ENCODE assay signal across 23 cellular contexts in the genomic region with DNA sequence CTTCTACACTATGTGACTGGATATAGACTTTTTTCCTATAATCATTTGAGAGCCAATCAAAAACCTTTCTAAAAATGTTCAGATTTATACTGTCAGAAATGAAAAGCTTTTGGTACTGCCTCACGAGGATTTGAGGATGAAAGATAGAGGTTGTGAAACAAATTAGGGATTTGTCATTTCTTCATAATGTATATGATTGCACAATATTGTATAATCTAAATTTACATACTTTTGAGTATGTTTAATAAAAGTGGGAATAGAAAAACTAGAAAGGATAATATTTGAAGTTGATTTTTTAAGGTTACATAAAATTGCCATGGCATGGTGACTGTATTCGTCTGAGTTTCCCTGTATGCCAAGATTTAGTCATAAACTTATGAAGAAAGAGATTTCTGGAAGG. TPM values are rescaled to one million over a fixed set of nuclear protein-coding genes. Genes with fewer than 3 reads are reported as not detected.
DNase-seq lines count a peak whose midpoint lies in the region; ATAC-seq, FAIRE-seq and TF ChIP-seq lines count a peak whose summit lies in the region.
"Had no signal": no experiment of that assay in that cellular context is flagged by ENCODE, and none has a peak within 500 bp of the region (broad histone marks: within the 10 kb centered on the region; RNA-seq: fewer than 3 reads in every experiment).

No MANE protein-coding gene starts in this region.

- no peak for TF ChIP-seq EP300 in K562 (IDR thresholded peaks at IDR 0.05; ENCODE audit: low read length)

- no peaks in the 10 kb centered on the region for H3K4me1 ChIP-seq in GM23248 (ENCODE audit: insufficient read depth)
- no peaks in the 10 kb centered on the region for H3K4me1 ChIP-seq in K562 (replicated peaks in 1 of 2; ENCODE audit: control insufficient read depth in 2 of 2, insufficient read depth in 2 of 2, low read length in 2 of 2)
- H3K4me1 ChIP-seq: A549, BE2C, Caco-2 had no signal

- H3K4me3 ChIP-seq in GM23248, result no peak overlapping the region
- H3K4me3 ChIP-seq in K562, result no peak overlapping the region
- H3K4me3 ChIP-seq: A549; BLaER1 treated with 17β-estradiol and CSF1 and Interleukin-3, amounts not matched to agents 10 nM and 100 nM; GM12878; GM23338 had no signal

- H3K9me3 ChIP-seq in GM23248 (ENCODE audit: low read depth) (no peaks in the 10 kb centered on the region), K562 (replicated peaks; ENCODE audit: control insufficient read depth, insufficient read depth, low read depth, low read length) (no peaks in the 10 kb centered on the region; the same call in 1 of the 2 replicates)
- H3K9me3 ChIP-seq: A549, BE2C, Caco-2 had no signal

- in situ Hi-C loops in GM23248 (cut with MboI) (no loop called here), K562 (cut with MboI) (no loop called here)

- H4K20me1 ChIP-seq in GM23248 (ENCODE audit: insufficient read depth) (no peaks in the 10 kb centered on the region), K562 (replicated peaks; ENCODE audit: control insufficient read depth, insufficient read depth, low read length) (no peaks in the 10 kb centered on the region)
- H4K20me1 ChIP-seq: BLaER1 treated with 17β-estradiol and CSF1 and Interleukin-3, amounts not matched to agents 10 nM and 100 nM had no signal

- CTCF ChIA-PET in K562 (lab: Yijun Ruan, JAX; ENCODE audit: low intra/inter-chr PET ratio), result no interaction called here

- ATAC-seq in K562, result no peak
- ATAC-seq: A549; CD8-positive, alpha-beta T cell; GM12878; HCT116 had no signal

- POLR2A ChIA-PET in K562 (lab: Yijun Ruan, JAX), result no interaction called here

- no peak for FAIRE-seq in K562 (lab: Jason Lieb, UNC)
- FAIRE-seq: A549, GM12878, GM19239 had no signal

- WGBS in GM23248 (ENCODE audit: low coverage in 1 of 2, low lambda C conversion rate in 2 of 2, missing lambda C conversion rate in 2 of 2), 2 experiments, result 57 to 69% methylated on average over 2 of the region's 2 CpGs
- WGBS in K562 (ENCODE audit: insufficient coverage, low coverage, missing lambda C conversion rate), result 3% methylated on average over 2 of the region's 2 CpGs

- no peak for DNase-seq in CD14-positive monocyte (ENCODE audit: low spot score)
- peak; percentile 3 for DNase-seq in GM23248
- no peak for DNase-seq in K562 (ENCODE audit: extremely low read depth in 1 of 4, low spot score in 3 of 4)
- no peak for DNase-seq in HK-2 (ENCODE audit: unreplicated experiment)
- DNase-seq in cerebellar nuclear complex (lab: John Stamatoyannopoulos, UW), result no peak
- DNase-seq in NOMO-1 (lab: John Stamatoyannopoulos, UW; ENCODE audit: unreplicated experiment in 2 of 2), result no peak
- DNase-seq: 8988T; ACHN; AML-193; BE2C; Caco-2; CD4-positive, CD25-positive, alpha-beta regulatory T cell; CD8-positive, alpha-beta T cell; DMS79; EL; GDM1; H9 had no signal

- TF ChIP-seq CTCF in CD14-positive monocyte (IDR thresholded peaks at IDR 0.05) (no peak), K562 (IDR thresholded peaks at IDR 0.05 in 2 of 3, conservative IDR thresholded peaks at IDR 0.05 in 1 of 3; ENCODE audit: insufficient read depth in 2 of 3, low read depth in 1 of 3, low read length in 3 of 3) (no peak)

- no peaks in the 10 kb centered on the region for H3K36me3 ChIP-seq in GM23248 (ENCODE audit: low read depth)
- no peaks in the 10 kb centered on the region for H3K36me3 ChIP-seq in K562 (ENCODE audit: control insufficient read depth, insufficient read depth, low read length)
- H3K36me3 ChIP-seq: BE2C had no signal

- H3K27ac ChIP-seq in GM23248, result no peak overlapping the region
- H3K27ac ChIP-seq in K562 (ENCODE audit: extremely low read depth, low read depth, low read length), result no peak overlapping the region
- H3K27ac ChIP-seq: A549 had no signal

- H2AFZ ChIP-seq in GM23248 (no peak overlapping the region), K562 (ENCODE audit: low read depth, low read length) (no peak overlapping the region)

- no peaks in the 10 kb centered on the region for H3F3A ChIP-seq in GM23248 (ENCODE audit: insufficient read depth)

- peaks cover 10 to 16% (median 14%) of the 10 kb centered on the region in 7 donors for H3K9me3 Mint-ChIP-seq in CD14-positive monocyte

- no TSS peak for BruUV-seq in K562 (replicated peaks; lab: Mats Ljungman, UMichigan)

- H3K4me2 ChIP-seq in GM23248 (ENCODE audit: unreplicated experiment) (no peak overlapping the region), K562 (ENCODE audit: insufficient read depth, low read length) (no peak overlapping the region)
- H3K4me2 ChIP-seq: A549, GM23338 had no signal

- H3K9me1 ChIP-seq in K562 (ENCODE audit: control insufficient read depth, insufficient read depth, low read length), result no peaks in the 10 kb centered on the region

- H3K79me2 ChIP-seq in GM23248 (ENCODE audit: insufficient read depth) (no peaks in the 10 kb centered on the region), K562 (ENCODE audit: control insufficient read depth, insufficient read depth, low read length) (no peaks in the 10 kb centered on the region)

- no peaks in the 10 kb centered on the region for H3K27me3 ChIP-seq in GM23248 (replicated peaks; ENCODE audit: insufficient read depth)
- no peaks in the 10 kb centered on the region for H3K27me3 ChIP-seq in K562 (ENCODE audit: control insufficient read depth in 2 of 2, insufficient read depth in 2 of 2, low read length in 2 of 2)
- H3K27me3 ChIP-seq: BE2C; BLaER1 treated with 17β-estradiol and CSF1 and Interleukin-3, amounts not matched to agents 10 nM and 100 nM had no signal

- H3K4me1 Mint-ChIP-seq in CD14-positive monocyte, result peaks cover 37% of the 10 kb centered on the region

- peaks cover 5 to 8% of the 10 kb centered on the region in 2 donors for H3K36me3 Mint-ChIP-seq in CD14-positive monocyte
- H3K36me3 Mint-ChIP-seq: CD8-positive, alpha-beta T cell had no signal

- peak overlapping the region in 5 of 7 donors; percentile 9 to 70 (median 55) for H3K27ac Mint-ChIP-seq in CD14-positive monocyte
- H3K27ac Mint-ChIP-seq: CD8-positive, alpha-beta T cell had no signal

- H3K27me3 Mint-ChIP-seq in CD14-positive monocyte (ENCODE audit: low read depth in 3 of 3), result no peaks in the 10 kb centered on the region
- H3K27me3 Mint-ChIP-seq: CD4-positive, CD25-positive, alpha-beta regulatory T cell had no signal

- TF ChIP-seq RAD21 in K562 (CRISPR knock-in tag; conservative IDR thresholded peaks at IDR 0.05 in 1 of 2, IDR thresholded peaks at IDR 0.05 in 1 of 2), result no peak

- no peak for TF ChIP-seq POLR2A in K562 (conservative IDR thresholded peaks at IDR 0.05)

- H3K9ac ChIP-seq in GM23248 (no peak overlapping the region), K562 (ENCODE audit: insufficient read depth in 1 of 2, low read depth in 2 of 2, low read length in 2 of 2) (no peak overlapping the region)

- intact Hi-C loops in CD14-positive monocyte (cut with micrococcal nuclease), result loop anchor here in 1 of 2 donors (10.0 kb wide), 1 partner anchor 193 kb away; the partner anchor contains the start of gene CASP1
- intact Hi-C loops in K562 (cut with micrococcal nuclease), result no loop called here

- no peaks in the 10 kb centered on the region for H3K9me2 ChIP-seq in GM23248 (ENCODE audit: insufficient read depth)

- peak overlapping the region in 1 of 2 donors; percentile 11 for H3K4me3 Mint-ChIP-seq in CD14-positive monocyte
- H3K4me3 Mint-ChIP-seq: CD4-positive, CD25-positive, alpha-beta regulatory T cell; CD8-positive, alpha-beta T cell; GM23338; H9 had no signal

TF ChIP-seq in K562, 482 proteins besides CTCF, POLR2A, EP300 and RAD21 (continues in another document):
- no peak for TF ChIP-seq SAFB2 (IDR thresholded peaks at IDR 0.05; ENCODE audit: borderline replicate concordance, low read depth, low read length, severe bottlenecking)
- TF ChIP-seq ZNF444 (CRISPR knock-in tag; IDR thresholded peaks at IDR 0.05), result no peak
- no peak for TF ChIP-seq CEBPG (CRISPR knock-in tag; IDR thresholded peaks at IDR 0.05)
- peak in 1 of 2 experiments; percentile 88; a peak in 2 of 4 replicates for TF ChIP-seq CEBPG (tag; conservative IDR thresholded peaks at IDR 0.05 in 1 of 2, IDR thresholded peaks at IDR 0.05 in 1 of 2)
- TF ChIP-seq GMEB1 (CRISPR knock-in tag; IDR thresholded peaks at IDR 0.05), result no peak
- no peak for TF ChIP-seq ZNF174 (CRISPR knock-in tag; IDR thresholded peaks at IDR 0.05)
- no peak for TF ChIP-seq RUNX1 (IDR thresholded peaks at IDR 0.05; ENCODE audit: low read depth)
- no peak for TF ChIP-seq MEF2A (IDR thresholded peaks at IDR 0.05; ENCODE audit: control insufficient read depth, low read depth, low read length)
- no peak for TF ChIP-seq ZNF561 (CRISPR knock-in tag; conservative IDR thresholded peaks at IDR 0.05)

RNA-seq across cellular contexts. Expression of gene CASP12, which starts 56.3 kb away (rescaled TPM):
- polyA plus RNA-seq in CD14-positive monocyte, result not detected
- total RNA-seq in GM23248 (2014; rRNA removed; shearing (Covaris generic)), result not detected in 2 replicates
- polyA plus RNA-seq in GM23248 (2016; fragmentation: Nextera tagmentation; extraction: Ambion mirVana), result not detected in 2 replicates
- total RNA-seq in K562 (2011; cell fraction: chromatin; rRNA removed; ENCODE audit: low replicate concordance), result not detected in 2 replicates
- not detected in 2 replicates for total RNA-seq in K562 (2011; cell fraction: nucleolus; rRNA removed)
- not detected in 2 replicates for total RNA-seq in K562 (2011; cell fraction: nucleoplasm; rRNA removed)
- total RNA-seq in K562 (2014; rRNA removed), result not detected in 2 replicates
- total RNA-seq in K562 (2014; rRNA removed; fragmentation: Illumina TruSeq; extraction: Trizol), result not detected in 2 replicates
- total RNA-seq in K562 (2015; rRNA removed; fragmentation: Illumina TruSeq; extraction: Trizol), result not detected in 2 replicates
- not detected in 2 replicates for total RNA-seq in K562 (2021)
- not detected in 2 replicates for polyA plus RNA-seq in K562 (2011; rRNA removed)
- polyA plus RNA-seq in K562 (2011; cell fraction: cytosol; rRNA removed), result not detected in 2 replicates
- not detected in 2 replicates for polyA plus RNA-seq in K562 (2011; cell fraction: nucleus; rRNA removed)
- polyA plus RNA-seq in K562 (2012), result not detected in 2 replicates
- polyA plus RNA-seq in K562 (2014; fragmentation: Illumina TruSeq; extraction: Trizol), result not detected in 2 replicates
- polyA plus RNA-seq in K562 (2014; fragmentation: Nextera tagmentation; extraction: Ambion mirVana), result not detected
- not detected in 2 replicates for polyA plus RNA-seq in K562 (2014; rRNA removed)
- not detected in 2 replicates for polyA minus RNA-seq in K562 (2011; rRNA and poly(A)+ RNA removed)
- polyA minus RNA-seq in K562 (2011; cell fraction: cytosol; rRNA and poly(A)+ RNA removed), result not detected in 2 replicates
- polyA minus RNA-seq in K562 (2011; cell fraction: nucleus; rRNA and poly(A)+ RNA removed), result not detected in 2 replicates
- total RNA-seq: Caco-2; CD8-positive, alpha-beta T cell; GM12878; GM23338; H9 had no signal
- polyA plus RNA-seq: A549, GM23338 had no signal
